15 cellular contexts compared by ENCODE assay signal in the genomic region with DNA sequence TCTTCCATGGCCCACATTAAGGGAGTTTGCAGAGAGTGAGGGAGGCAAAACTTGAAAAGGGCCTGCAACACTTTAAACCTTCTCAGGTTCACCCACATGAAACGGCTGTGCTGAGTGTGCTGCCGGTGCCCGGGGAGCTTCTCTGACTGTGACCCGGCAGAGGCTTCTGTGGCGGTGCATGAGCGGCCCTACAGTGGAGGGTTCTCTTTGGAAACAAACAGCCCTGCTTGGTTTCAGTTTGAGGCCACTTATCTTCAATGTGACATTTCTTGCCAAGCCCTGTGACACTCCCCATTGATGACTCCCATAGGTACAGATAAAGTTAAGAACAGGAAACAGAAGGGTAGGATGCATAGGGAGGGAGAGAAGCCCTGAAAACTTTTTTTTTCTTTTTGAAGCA. TPM values are rescaled to one million over a fixed set of nuclear protein-coding genes. Genes with fewer than 3 reads are reported as not detected.
DNase-seq lines count a peak whose midpoint lies in the region; ATAC-seq, FAIRE-seq and TF ChIP-seq lines count a peak whose summit lies in the region.
"Had no signal": no experiment of that assay in that cellular context is flagged by ENCODE, and none has a peak within 500 bp of the region (broad histone marks: within the 10 kb centered on the region; RNA-seq: fewer than 3 reads in every experiment).

No MANE protein-coding gene starts in this region.

- H3K27ac ChIP-seq in HCT116 (ENCODE audit: low read depth, low read length) = no peak overlapping the region
- H3K27ac ChIP-seq in K562 (ENCODE audit: extremely low read depth, low read depth, low read length) = no peak overlapping the region
- H3K27ac ChIP-seq in osteoblast (ENCODE audit: low read depth, low read length) = no peak overlapping the region
- H3K27ac ChIP-seq: BLaER1, pancreas had no signal

- WGBS in K562 (ENCODE audit: insufficient coverage, low coverage, missing lambda C conversion rate) = 85% methylated on average over 6 of the region's 6 CpGs

- POLR2A ChIA-PET in HCT116 (lab: Charles Lee) (no interaction called here), K562 (lab: Yijun Ruan, JAX) (no interaction called here)
- POLR2A ChIA-PET in activated CD4-positive, alpha-beta T cell treated with anti-CD3 and anti-CD28 coated beads, Interleukin-2, amount 10 ng/mL, durations not matched to agents 7 days and 5 days (lab: Charles Lee) = interaction anchor here (0.7 kb wide), 1 partner anchor 23 kb away, joined by 4 read pairs; no protein-coding TSS in a partner anchor

- in situ Hi-C loops in K562 (cut with MboI) = no loop called here

- H3K4me2 ChIP-seq in HCT116 (ENCODE audit: low read length) (no peak overlapping the region), K562 (ENCODE audit: insufficient read depth, low read length) (no peak overlapping the region), osteoblast (ENCODE audit: insufficient read depth, low read length) (no peak overlapping the region)
- H3K4me2 ChIP-seq: BLaER1 had no signal

- RAD21 ChIA-PET in HCT116 (lab: Charles Lee; ENCODE audit: low non-redundant PET in 1 of 2, low total read pairs in 2 of 2, uncharacterized antibody in 2 of 2, unreplicated experiment in 2 of 2) = no interaction called here

- H2AFZ ChIP-seq in HCT116 (ENCODE audit: low read depth, low read length, poor library complexity, severe bottlenecking) (no peak overlapping the region), K562 (ENCODE audit: low read depth, low read length) (no peak overlapping the region), osteoblast (ENCODE audit: low read length) (no peak overlapping the region)

- TF ChIP-seq EP300 in K562 (IDR thresholded peaks at IDR 0.05; ENCODE audit: low read length) = no peak

- H4K20me1 ChIP-seq in HCT116 (ENCODE audit: insufficient read depth) (no peaks in the 10 kb centered on the region), K562 (replicated peaks; ENCODE audit: control insufficient read depth, insufficient read depth, low read length) (no peaks in the 10 kb centered on the region), osteoblast (ENCODE audit: insufficient read depth, low read length) (no peaks in the 10 kb centered on the region)
- H4K20me1 ChIP-seq: BLaER1 had no signal

- H3K36me3 ChIP-seq in HCT116 (ENCODE audit: control insufficient read depth in 1 of 2, insufficient read depth in 2 of 2, low read length in 2 of 2) = peaks cover 20 to 22% of the 10 kb centered on the region in 2 experiments; a peak in 3 of 4 replicates
- H3K36me3 ChIP-seq in K562 (ENCODE audit: control insufficient read depth, insufficient read depth, low read length) = peaks cover 79% of the 10 kb centered on the region
- peaks cover 24% of the 10 kb centered on the region for H3K36me3 ChIP-seq in osteoblast (ENCODE audit: insufficient read depth, low read length)

- BruUV-seq in HCT116 (replicated peaks; lab: Mats Ljungman, UMichigan) (TSS peak; percentile 31), K562 (replicated peaks; lab: Mats Ljungman, UMichigan) (TSS peak; percentile 47)

- no peaks in the 10 kb centered on the region for H3K27me3 ChIP-seq in HCT116 (ENCODE audit: insufficient read depth, low read length)
- no peaks in the 10 kb centered on the region for H3K27me3 ChIP-seq in K562 (ENCODE audit: control insufficient read depth in 2 of 2, insufficient read depth in 2 of 2, low read length in 2 of 2)
- H3K27me3 ChIP-seq in osteoblast (ENCODE audit: insufficient read depth, low read length) = no peaks in the 10 kb centered on the region
- H3K27me3 ChIP-seq: BLaER1, pancreas had no signal

- no peak for FAIRE-seq in K562 (lab: Jason Lieb, UNC)
- FAIRE-seq: pancreas had no signal

- peak overlapping the region; percentile 62 for H3K27ac Mint-ChIP-seq in activated CD4-positive, alpha-beta T cell treated with anti-CD3 and anti-CD28 coated beads, Interleukin-2, amount 10 ng/mL, durations not matched to agents 7 days and 5 days

- H3K9ac ChIP-seq in HCT116 (ENCODE audit: low read length) (no peak overlapping the region), K562 (ENCODE audit: insufficient read depth in 1 of 2, low read depth in 2 of 2, low read length in 2 of 2) (no peak overlapping the region)
- H3K9ac ChIP-seq: BLaER1 had no signal

- H3K4me3 ChIP-seq in HCT116 (replicated peaks in 1 of 2; ENCODE audit: low read depth in 1 of 2, low read length in 2 of 2) (no peak overlapping the region), K562 (no peak overlapping the region), osteoblast (ENCODE audit: insufficient read depth, low read length) (no peak overlapping the region)
- H3K4me3 ChIP-seq: BLaER1, pancreas had no signal

- H3K9me2 ChIP-seq in HCT116 (ENCODE audit: insufficient read depth) = no peaks in the 10 kb centered on the region

- no peaks in the 10 kb centered on the region for H3K9me3 Mint-ChIP-seq in activated CD4-positive, alpha-beta T cell treated with anti-CD3 and anti-CD28 coated beads, Interleukin-2, amount 10 ng/mL, durations not matched to agents 7 days and 5 days

- H3K79me2 ChIP-seq in HCT116 (ENCODE audit: insufficient read depth, low read length) = no peaks in the 10 kb centered on the region
- H3K79me2 ChIP-seq in K562 (ENCODE audit: control insufficient read depth, insufficient read depth, low read length) = no peaks in the 10 kb centered on the region
- no peaks in the 10 kb centered on the region for H3K79me2 ChIP-seq in osteoblast (ENCODE audit: insufficient read depth, low read length)

- H3K4me3 Mint-ChIP-seq in activated CD4-positive, alpha-beta T cell treated with anti-CD3 and anti-CD28 coated beads, Interleukin-2, amount 10 ng/mL, durations not matched to agents 7 days and 5 days = no peak overlapping the region

- no peaks in the 10 kb centered on the region for H3K27me3 Mint-ChIP-seq in activated CD4-positive, alpha-beta T cell treated with anti-CD3 and anti-CD28 coated beads, Interleukin-2, amount 10 ng/mL, durations not matched to agents 7 days and 5 days

- H3K4me1 ChIP-seq in HCT116 (ENCODE audit: control insufficient read depth in 1 of 2, insufficient read depth in 2 of 2, low read length in 2 of 2) = no peaks in the 10 kb centered on the region
- H3K4me1 ChIP-seq in K562 (replicated peaks in 1 of 2; ENCODE audit: control insufficient read depth in 2 of 2, insufficient read depth in 2 of 2, low read length in 2 of 2) = no peaks in the 10 kb centered on the region
- no peaks in the 10 kb centered on the region for H3K4me1 ChIP-seq in osteoblast (ENCODE audit: insufficient read depth, low read length)
- H3K4me1 ChIP-seq: pancreas had no signal

- no peak for TF ChIP-seq RAD21 in HCT116 (IDR thresholded peaks at IDR 0.05; ENCODE audit: low read depth)
- no peak for TF ChIP-seq RAD21 in K562 (CRISPR knock-in tag; conservative IDR thresholded peaks at IDR 0.05 in 1 of 2, IDR thresholded peaks at IDR 0.05 in 1 of 2)

- peaks cover 21% of the 10 kb centered on the region for H3K4me1 Mint-ChIP-seq in activated CD4-positive, alpha-beta T cell treated with anti-CD3 and anti-CD28 coated beads, Interleukin-2, amount 10 ng/mL, durations not matched to agents 7 days and 5 days

- H3K9me3 ChIP-seq in HCT116 (ENCODE audit: control insufficient read depth in 1 of 2, insufficient read depth in 1 of 2, low read depth in 1 of 2, low read length in 2 of 2) = no peaks in the 10 kb centered on the region
- H3K9me3 ChIP-seq in K562 (replicated peaks; ENCODE audit: control insufficient read depth, insufficient read depth, low read depth, low read length) = no peaks in the 10 kb centered on the region
- H3K9me3 ChIP-seq in osteoblast (ENCODE audit: low read depth, low read length) = no peaks in the 10 kb centered on the region
- H3K9me3 ChIP-seq: BLaER1, pancreas had no signal

- CTCF ChIA-PET in HCT116 (lab: Charles Lee) = no interaction called here
- CTCF ChIA-PET in activated CD4-positive, alpha-beta T cell treated with anti-CD3 and anti-CD28 coated beads, Interleukin-2, amount 10 ng/mL, durations not matched to agents 7 days and 5 days (lab: Charles Lee) = interaction anchor here (1.1 to 1.2 kb wide), 2 partner anchors 19 to 28 kb away, joined by 3 read pairs; no protein-coding TSS in a partner anchor
- CTCF ChIA-PET in K562 (lab: Yijun Ruan, JAX; ENCODE audit: low intra/inter-chr PET ratio) = no interaction called here

- H3K9me1 ChIP-seq in K562 (ENCODE audit: control insufficient read depth, insufficient read depth, low read length) = no peaks in the 10 kb centered on the region

- ATAC-seq in HCT116 = no peak
- no peak for ATAC-seq in K562
- ATAC-seq in HG02588 (IDR thresholded peaks at IDR 0.05; ENCODE audit: unreplicated experiment) = no peak
- ATAC-seq: pancreas, PC-3 had no signal

- no peak for TF ChIP-seq POLR2A in HCT116 (IDR thresholded peaks at IDR 0.05; ENCODE audit: borderline replicate concordance, extremely low read depth, insufficient read depth, insufficient read length)
- no peak for TF ChIP-seq POLR2A in K562 (conservative IDR thresholded peaks at IDR 0.05)

- DNase-seq in HCT116 (ENCODE audit: low read depth, low spot score) (no peak), K562 (ENCODE audit: extremely low read depth in 1 of 4, low spot score in 3 of 4) (no peak), NCI-H1436 (lab: John Stamatoyannopoulos, UW) (no peak), osteoblast (ENCODE audit: insufficient read length, low spot score, missing footprints) (no peak), SKM-1 (lab: John Stamatoyannopoulos, UW; ENCODE audit: unreplicated experiment) (no peak)
- DNase-seq in activated CD4-positive, alpha-beta T cell treated with anti-CD3 and anti-CD28 coated beads, Interleukin-2, amount 10 ng/mL, durations not matched to agents 7 days and 5 days = peak; percentile 22
- peak; percentile 72 for DNase-seq in stimulated activated CD4-positive, alpha-beta T cell treated with anti-CD3 and anti-CD28 coated beads, Interleukin-1b, Interleukin-23, amount 100 ng/mL, for 48 hours
- DNase-seq: anterior cingulate cortex, IMR-90, NCI-H2081 treated with DMSO at 0.1 percent for 48 hours, pancreas, PC-3 had no signal

- TF ChIP-seq CTCF in HCT116 (IDR thresholded peaks at IDR 0.05 in 2 of 3, conservative IDR thresholded peaks at IDR 0.05 in 1 of 3; ENCODE audit: borderline replicate concordance in 1 of 3, insufficient read depth in 1 of 3, low read depth in 2 of 3, low read length in 2 of 3) (no peak), K562 (IDR thresholded peaks at IDR 0.05 in 2 of 3, conservative IDR thresholded peaks at IDR 0.05 in 1 of 3; ENCODE audit: insufficient read depth in 2 of 3, low read depth in 1 of 3, low read length in 3 of 3) (no peak), osteoblast (IDR thresholded peaks at IDR 0.05; ENCODE audit: extremely low read depth, low read depth, low read length) (no peak)

- peaks cover 48% of the 10 kb centered on the region for H3K36me3 Mint-ChIP-seq in activated CD4-positive, alpha-beta T cell treated with anti-CD3 and anti-CD28 coated beads, Interleukin-2, amount 10 ng/mL, durations not matched to agents 7 days and 5 days (ENCODE audit: low read depth)

- intact Hi-C loops in HCT116 (cut with micrococcal nuclease) = no loop called here
- intact Hi-C loops in K562 (cut with micrococcal nuclease) = no loop called here

RNA-seq across cellular contexts. Expression of gene FAM118A, which starts 31.8 kb away (rescaled TPM):
- total RNA-seq in HCT116 (2021; ENCODE audit: unreplicated experiment) = 43.2 TPM
- 21.3 and 22.5 TPM in 2 replicates for polyA plus RNA-seq in HCT116 (2012)
- total RNA-seq in activated CD4-positive, alpha-beta T cell treated with anti-CD3 and anti-CD28 coated beads, Interleukin-2, amount 10 ng/mL, durations not matched to agents 7 days and 5 days = 10 to 100 TPM; 35.6 to 37.0 TPM
- total RNA-seq in K562 (2011; cell fraction: chromatin; rRNA removed; ENCODE audit: low replicate concordance) = 805 and 856 TPM in 2 replicates
- 514 and 529 TPM in 2 replicates for total RNA-seq in K562 (2011; cell fraction: nucleolus; rRNA removed)
- total RNA-seq in K562 (2011; cell fraction: nucleoplasm; rRNA removed) = 508 and 540 TPM in 2 replicates
- 54.2 and 59.8 TPM in 2 replicates for total RNA-seq in K562 (2014; rRNA removed)
- 51.1 and 59.4 TPM in 2 replicates for total RNA-seq in K562 (2014; rRNA removed; fragmentation: Illumina TruSeq; extraction: Trizol)
- 54.9 and 57.5 TPM in 2 replicates for total RNA-seq in K562 (2015; rRNA removed; fragmentation: Illumina TruSeq; extraction: Trizol)
- 63.0 and 72.9 TPM in 2 replicates for total RNA-seq in K562 (2021)
- polyA plus RNA-seq in K562 (2011; rRNA removed) = 205 and 223 TPM in 2 replicates
- polyA plus RNA-seq in K562 (2011; cell fraction: cytosol; rRNA removed) = 71.6 and 100.0 TPM in 2 replicates
- 633 and 866 TPM in 2 replicates for polyA plus RNA-seq in K562 (2011; cell fraction: nucleus; rRNA removed)
- 85.2 and 154 TPM in 2 replicates for polyA plus RNA-seq in K562 (2012)
- polyA plus RNA-seq in K562 (2014; fragmentation: Illumina TruSeq; extraction: Trizol) = 71.2 and 76.9 TPM in 2 replicates
- polyA plus RNA-seq in K562 (2014; fragmentation: Nextera tagmentation; extraction: Ambion mirVana) = 10 to 100 TPM; 17.0 to 19.7 TPM
- polyA plus RNA-seq in K562 (2014; rRNA removed) = 122 and 150 TPM in 2 replicates
- polyA minus RNA-seq in K562 (2011; rRNA and poly(A)+ RNA removed) = 49.8 and 57.6 TPM in 2 replicates
- 30.9 and 31.2 TPM in 2 replicates for polyA minus RNA-seq in K562 (2011; cell fraction: cytosol; rRNA and poly(A)+ RNA removed)
- 105 and 107 TPM in 2 replicates for polyA minus RNA-seq in K562 (2011; cell fraction: nucleus; rRNA and poly(A)+ RNA removed)
- total RNA-seq in osteoblast = 21.7 and 23.9 TPM in 2 replicates

RNA-seq across cellular contexts. Expression of gene UPK3A, which starts 56.8 kb away (rescaled TPM):
- total RNA-seq in HCT116 (2021; ENCODE audit: unreplicated experiment) (not detected), K562 (2014; rRNA removed) (not detected in 2 replicates), K562 (2014; rRNA removed; fragmentation: Illumina TruSeq; extraction: Trizol) (not detected in 2 replicates), K562 (2015; rRNA removed; fragmentation: Illumina TruSeq; extraction: Trizol) (not detected in 2 replicates), K562 (2021) (not detected in 2 replicates), osteoblast (not detected in 2 replicates)
- 0.12 and 0.16 TPM in 2 replicates for polyA plus RNA-seq in HCT116 (2012)
- total RNA-seq in activated CD4-positive, alpha-beta T cell treated with anti-CD3 and anti-CD28 coated beads, Interleukin-2, amount 10 ng/mL, durations not matched to agents 7 days and 5 days = not detected
- not detected in 2 replicates for total RNA-seq in K562 (2011; cell fraction: chromatin; rRNA removed; ENCODE audit: low replicate concordance)
- total RNA-seq in K562 (2011; cell fraction: nucleolus; rRNA removed) = not detected in 2 replicates
- total RNA-seq in K562 (2011; cell fraction: nucleoplasm; rRNA removed) = not detected in 2 replicates
- polyA plus RNA-seq in K562 (2011; rRNA removed) (not detected in 2 replicates), K562 (2014; fragmentation: Illumina TruSeq; extraction: Trizol) (not detected in 2 replicates), K562 (2014; fragmentation: Nextera tagmentation; extraction: Ambion mirVana) (not detected), K562 (2014; rRNA removed) (not detected in 2 replicates)
- polyA plus RNA-seq in K562 (2011; cell fraction: cytosol; rRNA removed) = not detected in 2 replicates
- polyA plus RNA-seq in K562 (2011; cell fraction: nucleus; rRNA removed) = not detected in 2 replicates
- not detected in 2 replicates for polyA plus RNA-seq in K562 (2012)
- polyA minus RNA-seq in K562 (2011; rRNA and poly(A)+ RNA removed) = not detected in 2 replicates
- polyA minus RNA-seq in K562 (2011; cell fraction: cytosol; rRNA and poly(A)+ RNA removed) = not detected in 2 replicates
- not detected in 2 replicates for polyA minus RNA-seq in K562 (2011; cell fraction: nucleus; rRNA and poly(A)+ RNA removed)
- total RNA-seq: IMR-90, lung microvascular endothelial cell, pancreas had no signal
- polyA plus RNA-seq: IMR-90 had no signal

Comparison
In these comparisons a context has a peak if more than half of its experiments do, and no peak if none do; other contexts are left out.
1. DNase-seq: peak in activated CD4-positive, alpha-beta T cell treated with anti-CD3 and anti-CD28 coated beads, Interleukin-2, amount 10 ng/mL, durations not matched to agents 7 days and 5 days (single experiment) and stimulated activated CD4-positive, alpha-beta T cell treated with anti-CD3 and anti-CD28 coated beads, Interleukin-1b, Interleukin-23, amount 100 ng/mL, for 48 hours (single experiment); none in HCT116 (single experiment), K562 (0 of 4), NCI-H1436 (single experiment), osteoblast (single experiment) and SKM-1 (single experiment).